In the genomic region with DNA sequence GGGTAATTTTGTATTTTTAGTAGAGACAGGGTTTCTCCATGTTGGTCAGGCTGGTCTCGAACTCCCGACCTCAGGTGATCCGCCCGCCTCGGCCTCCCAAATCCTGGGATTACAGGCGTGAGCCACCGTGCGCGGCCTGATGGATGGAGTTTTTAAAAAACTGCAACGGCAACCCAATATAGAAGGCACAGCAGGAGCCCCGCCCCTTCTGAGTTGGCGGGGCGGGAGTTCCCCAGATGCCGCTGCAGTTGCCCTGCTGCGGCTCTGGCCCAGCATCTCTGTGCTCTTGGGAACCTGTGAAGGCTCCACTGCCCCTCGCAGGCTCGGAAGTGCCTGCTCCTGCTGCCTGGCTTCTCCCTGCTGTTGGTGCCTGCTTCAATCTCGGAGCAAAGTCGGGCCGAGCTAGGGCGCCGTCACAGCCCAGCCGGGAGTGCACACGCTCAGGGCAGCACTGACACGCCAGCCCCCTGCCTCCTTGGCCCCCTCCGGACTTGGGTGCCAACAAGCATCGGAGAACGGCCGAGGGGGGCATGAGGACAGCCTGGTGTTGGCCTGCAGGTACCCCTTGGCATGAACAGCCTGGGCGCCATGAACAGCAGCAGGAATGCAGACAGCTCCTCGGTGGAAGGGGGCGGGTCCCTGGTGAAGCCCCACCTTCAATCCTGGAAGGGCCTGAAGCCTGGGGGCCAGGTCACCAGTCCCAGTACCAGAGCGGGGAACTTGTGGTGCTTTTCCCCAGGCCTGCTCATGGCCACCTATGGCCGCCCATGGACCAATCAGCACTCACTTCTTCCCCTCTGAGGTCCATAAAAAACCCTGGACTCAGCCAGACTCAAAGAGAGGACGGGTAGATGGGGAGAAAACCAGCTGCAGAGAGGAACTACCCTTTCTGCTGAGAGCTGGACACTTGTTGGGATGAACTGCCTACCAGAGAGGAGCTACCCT, we compare ENCODE assay signal across 8 cellular contexts. TPM values are rescaled to one million over a fixed set of nuclear protein-coding genes. Genes with fewer than 3 reads are reported as not detected.
DNase-seq lines count a peak whose midpoint lies in the region; ATAC-seq and TF ChIP-seq lines count a peak whose summit lies in the region.

No MANE protein-coding gene starts in this region.

- H3K9me3 ChIP-seq in CD8-positive, alpha-beta memory T cell (ENCODE audit: low read length), result no peaks in the 10 kb centered on the region
- H3K9me3 ChIP-seq in IMR-90 (ENCODE audit: control insufficient read depth, insufficient read depth, low read length) (no peaks in the 10 kb centered on the region), mucosa of rectum (ENCODE audit: control insufficient read depth in 2 of 2, low read length in 2 of 2) (no peaks in the 10 kb centered on the region)

- H2BK15ac ChIP-seq in IMR-90 (ENCODE audit: low read depth, low read length), result no peak overlapping the region

- intact Hi-C loops in IMR-90 (cut with micrococcal nuclease), result no loop called here

- H4K5ac ChIP-seq in IMR-90 (ENCODE audit: low read depth, low read length), result no peak overlapping the region; the same call in 1 of the 2 replicates

- DNase-seq in CD8-positive, alpha-beta memory T cell, result peak; percentile 9 to 57 (median 19)
- DNase-seq in IMR-90, result peak; percentile 51
- peak; percentile 61 to 72 for DNase-seq in activated CD4-positive, alpha-beta T cell treated with anti-CD3 and anti-CD28 coated beads, Interleukin-2, amount 50 U/mL, for 48 hours
- peak; percentile 75 for DNase-seq in endothelial cell (ENCODE audit: low spot score)
- DNase-seq in stimulated activated naive CD8-positive, alpha-beta T cell treated with anti-CD3 and anti-CD28 coated beads, Interleukin-15, amount 100 ng/mL, for 72 hours, result peak; percentile 47 to 56
- no peak for DNase-seq in NCI-H1092 (lab: John Stamatoyannopoulos, UW)

- no peak for TF ChIP-seq RAD21 in IMR-90 (IDR thresholded peaks at IDR 0.05; ENCODE audit: low read length)

- no peak overlapping the region for H3K27ac ChIP-seq in CD8-positive, alpha-beta memory T cell (ENCODE audit: low read depth, low read length)
- H3K27ac ChIP-seq in IMR-90 (ENCODE audit: insufficient read depth, low read length), result no peak overlapping the region; the same call in 1 of the 2 replicates
- no peak overlapping the region for H3K27ac ChIP-seq in mucosa of rectum (ENCODE audit: low read depth in 2 of 2, low read length in 2 of 2)

- H3K36me3 ChIP-seq in CD8-positive, alpha-beta memory T cell (ENCODE audit: insufficient read depth, low read length), result no peaks in the 10 kb centered on the region
- no peaks in the 10 kb centered on the region for H3K36me3 ChIP-seq in IMR-90 (ENCODE audit: control insufficient read depth, insufficient read depth, low read length)
- H3K36me3 ChIP-seq in mucosa of rectum (ENCODE audit: control insufficient read depth in 2 of 2, insufficient read depth in 2 of 2, low read length in 2 of 2), result no peaks in the 10 kb centered on the region

- TF ChIP-seq CTCF in IMR-90 (conservative IDR thresholded peaks at IDR 0.05; ENCODE audit: low read depth, low read length) (no peak), endothelial cell (IDR thresholded peaks at IDR 0.05; ENCODE audit: unreplicated experiment) (no peak)

- dilution Hi-C loops in IMR-90 (cut with HindIII; ENCODE audit: low sequenced_read_pairs, unreplicated experiment), result no loop called here

- H3K4me1 Mint-ChIP-seq in CD8-positive, alpha-beta memory T cell, result peaks cover 26 to 35% (median 34%) of the 10 kb centered on the region in 3 donors
- peaks cover 19% of the 10 kb centered on the region for H3K4me1 Mint-ChIP-seq in endothelial cell (ENCODE audit: unreplicated experiment)
- peaks cover 80% of the 10 kb centered on the region for H3K4me1 Mint-ChIP-seq in stimulated activated naive CD8-positive, alpha-beta T cell treated with anti-CD3 and anti-CD28 coated beads, Interleukin-15, amount 100 ng/mL, for 72 hours

- H3K4ac ChIP-seq in IMR-90 (ENCODE audit: low read depth, low read length), result no peak overlapping the region

- no peak overlapping the region for H3K18ac ChIP-seq in IMR-90 (ENCODE audit: low read depth, low read length)

- no peaks in the 10 kb centered on the region; the same call in 1 of the 2 replicates for H3K9me1 ChIP-seq in IMR-90 (ENCODE audit: insufficient read depth, low read length)

- H3K27ac Mint-ChIP-seq in CD8-positive, alpha-beta memory T cell, result no peak overlapping the region
- H3K27ac Mint-ChIP-seq in endothelial cell (ENCODE audit: unreplicated experiment), result no peak overlapping the region
- peak overlapping the region in 1 of 2 donors; percentile 34 for H3K27ac Mint-ChIP-seq in stimulated activated naive CD8-positive, alpha-beta T cell treated with anti-CD3 and anti-CD28 coated beads, Interleukin-15, amount 100 ng/mL, for 72 hours

- H3K9me3 Mint-ChIP-seq in CD8-positive, alpha-beta memory T cell, result no peaks in the 10 kb centered on the region
- no peaks in the 10 kb centered on the region for H3K9me3 Mint-ChIP-seq in endothelial cell (ENCODE audit: unreplicated experiment)
- H3K9me3 Mint-ChIP-seq in stimulated activated naive CD8-positive, alpha-beta T cell treated with anti-CD3 and anti-CD28 coated beads, Interleukin-15, amount 100 ng/mL, for 72 hours, result peaks cover 5 to 7% of the 10 kb centered on the region in 2 donors

- in situ Hi-C loops in IMR-90 (cut with MboI; ENCODE audit: low sequenced_read_pairs), result no loop called here

- H3K27me3 Mint-ChIP-seq in CD8-positive, alpha-beta memory T cell, result peaks cover 6% of the 10 kb centered on the region in 2 donors
- H3K27me3 Mint-ChIP-seq in endothelial cell (ENCODE audit: unreplicated experiment), result peaks cover 2% of the 10 kb centered on the region
- no peaks in the 10 kb centered on the region for H3K27me3 Mint-ChIP-seq in stimulated activated naive CD8-positive, alpha-beta T cell treated with anti-CD3 and anti-CD28 coated beads, Interleukin-15, amount 100 ng/mL, for 72 hours

- H2BK120ac ChIP-seq in IMR-90 (ENCODE audit: low read depth, low read length), result no peak overlapping the region

- no peaks in the 10 kb centered on the region for H3K27me3 ChIP-seq in CD8-positive, alpha-beta memory T cell (ENCODE audit: insufficient read depth, low read length, poor library complexity, severe bottlenecking)
- H3K27me3 ChIP-seq in IMR-90 (ENCODE audit: control insufficient read depth, insufficient read depth, low read length) (no peaks in the 10 kb centered on the region), mucosa of rectum (ENCODE audit: control insufficient read depth in 2 of 2, insufficient read depth in 2 of 2, low read length in 2 of 2) (no peaks in the 10 kb centered on the region)

- H4K91ac ChIP-seq in IMR-90 (ENCODE audit: insufficient read depth, low read depth, low read length), result no peak overlapping the region

- ATAC-seq in IMR-90 (ENCODE audit: low read depth) (peak; percentile 30; the same call in 1 of the 2 replicates), HG03159 (IDR thresholded peaks at IDR 0.05; ENCODE audit: unreplicated experiment) (no peak)
- ATAC-seq in stimulated activated naive CD8-positive, alpha-beta T cell treated with anti-CD3 and anti-CD28 coated beads, Interleukin-15, amount 100 ng/mL, for 72 hours, result peak; percentile 51

- H2AK5ac ChIP-seq in IMR-90 (ENCODE audit: low read depth, low read length), result no peak overlapping the region

- H3K4me2 ChIP-seq in IMR-90 (ENCODE audit: low read depth, low read length), result peak overlapping the region; percentile 30; the same call in 1 of the 2 replicates

- no peak overlapping the region for H3K23ac ChIP-seq in IMR-90 (ENCODE audit: low read depth, low read length)

- H3K36me3 Mint-ChIP-seq in CD8-positive, alpha-beta memory T cell, result no peaks in the 10 kb centered on the region
- H3K36me3 Mint-ChIP-seq in endothelial cell (ENCODE audit: low read depth, unreplicated experiment), result no peaks in the 10 kb centered on the region

- peak overlapping the region in 4 of 7 donors; percentile 8 to 73 (median 46) for H3K4me3 Mint-ChIP-seq in CD8-positive, alpha-beta memory T cell
- peak overlapping the region; percentile 76 for H3K4me3 Mint-ChIP-seq in endothelial cell (ENCODE audit: unreplicated experiment)
- peak overlapping the region; percentile 61 to 79 for H3K4me3 Mint-ChIP-seq in stimulated activated naive CD8-positive, alpha-beta T cell treated with anti-CD3 and anti-CD28 coated beads, Interleukin-15, amount 100 ng/mL, for 72 hours

- no peak overlapping the region for H3K9ac ChIP-seq in IMR-90 (ENCODE audit: low read depth, low read length)
- peak overlapping the region in 1 of 2 donors; percentile 32 for H3K9ac ChIP-seq in mucosa of rectum (ENCODE audit: low read depth in 1 of 2, low read length in 2 of 2)

- H2BK20ac ChIP-seq in IMR-90 (ENCODE audit: low read depth, low read length), result no peak overlapping the region

- H2AFZ ChIP-seq in IMR-90 (replicated peaks; ENCODE audit: low read length, poor library complexity), result peak overlapping the region; percentile 93

- CTCF ChIA-PET in CD8-positive, alpha-beta memory T cell (lab: Charles Lee), result no interaction called here
- CTCF ChIA-PET in IMR-90 (lab: Yijun Ruan, JAX), result no interaction called here

- POLR2A ChIA-PET in CD8-positive, alpha-beta memory T cell (lab: Charles Lee), result no interaction called here
- POLR2A ChIA-PET in IMR-90 (lab: Charles Lee; ENCODE audit: unreplicated experiment), result no interaction called here

- H3K14ac ChIP-seq in IMR-90 (replicated peaks; ENCODE audit: low read depth, low read length), result no peak overlapping the region

- H4K8ac ChIP-seq in IMR-90 (ENCODE audit: low read depth in 2 of 2, low read length in 2 of 2), result no peak overlapping the region

- peak overlapping the region; percentile 50 for H2AK9ac ChIP-seq in IMR-90 (replicated peaks; ENCODE audit: low read depth, low read length, poor library complexity)

- no peaks in the 10 kb centered on the region for H3K79me1 ChIP-seq in IMR-90 (ENCODE audit: low read depth in 1 of 2, low read length in 2 of 2)

- H2BK5ac ChIP-seq in IMR-90 (ENCODE audit: low read depth, low read length, poor library complexity, severe bottlenecking), result no peak overlapping the region

- H3K56ac ChIP-seq in IMR-90 (ENCODE audit: extremely low read depth, insufficient read depth, low read length), result no peak overlapping the region

- peak overlapping the region; percentile 43 for H3K4me3 ChIP-seq in CD8-positive, alpha-beta memory T cell (ENCODE audit: low read length)
- H3K4me3 ChIP-seq in IMR-90 (ENCODE audit: insufficient read depth, low read depth, low read length) (no peak overlapping the region), mucosa of rectum (ENCODE audit: low read length in 2 of 2) (peak overlapping the region; percentile 17 to 60)

- no peak for TF ChIP-seq POLR2A in IMR-90 (IDR thresholded peaks at IDR 0.05; ENCODE audit: low read depth, low read length)

- WGBS in IMR-90 (ENCODE audit: extremely low coverage in 2 of 2, insufficient read length in 1 of 2), 2 experiments, result 18% methylated on average over 24 of the region's 35 CpGs; no CpG with 5 or more reads in 1 of the 2 experiments

- no TSS peak for BruUV-seq in IMR-90 (replicated peaks; lab: Mats Ljungman, UMichigan)

- peaks cover 25% of the 10 kb centered on the region for H3K4me1 ChIP-seq in CD8-positive, alpha-beta memory T cell (ENCODE audit: insufficient read depth, low read length)
- peaks cover 9% of the 10 kb centered on the region for H3K4me1 ChIP-seq in IMR-90 (ENCODE audit: control insufficient read depth, insufficient read depth, low read length)
- H3K4me1 ChIP-seq in mucosa of rectum (ENCODE audit: control insufficient read depth in 2 of 2, insufficient read depth in 2 of 2, low read length in 2 of 2), result peaks cover 8 to 12% of the 10 kb centered on the region in 2 donors

- H4K20me1 ChIP-seq in IMR-90 (ENCODE audit: insufficient read depth, low read length), result no peaks in the 10 kb centered on the region

RNA-seq across cellular contexts. Expression of gene NT5M, which starts 2.3 kb away (rescaled TPM):
- 1 to 10 TPM; 5.4 to 6.6 TPM for total RNA-seq in CD8-positive, alpha-beta memory T cell
- 3.0 TPM for polyA plus RNA-seq in CD8-positive, alpha-beta memory T cell
- 0.18 and 0.28 TPM in 2 replicates for total RNA-seq in IMR-90 (2012; rRNA removed)
- 0.32 and 0.55 TPM in 2 replicates for polyA plus RNA-seq in IMR-90 (2012; rRNA removed)
- 0.11 and 0.51 TPM in 2 replicates for polyA plus RNA-seq in IMR-90 (2012; cell fraction: cytosol; rRNA removed)
- polyA plus RNA-seq in IMR-90 (2012; cell fraction: nucleus; rRNA removed; ENCODE audit: low replicate concordance), result 0.45 and 1.1 TPM in 2 replicates
- 5.8 TPM for total RNA-seq in endothelial cell (ENCODE audit: unreplicated experiment)

RNA-seq across cellular contexts. Expression of gene COPS3, which starts 19.9 kb away (rescaled TPM):
- 100 to 1,000 TPM; 132 to 137 TPM for total RNA-seq in CD8-positive, alpha-beta memory T cell
- polyA plus RNA-seq in CD8-positive, alpha-beta memory T cell, result 86.3 TPM
- 130 and 144 TPM in 2 replicates for total RNA-seq in IMR-90 (2012; rRNA removed)
- polyA plus RNA-seq in IMR-90 (2012; rRNA removed), result 59.8 and 71.4 TPM in 2 replicates
- polyA plus RNA-seq in IMR-90 (2012; cell fraction: cytosol; rRNA removed), result 26.7 and 30.2 TPM in 2 replicates
- polyA plus RNA-seq in IMR-90 (2012; cell fraction: nucleus; rRNA removed; ENCODE audit: low replicate concordance), result 19.0 and 48.2 TPM in 2 replicates
- total RNA-seq in endothelial cell (ENCODE audit: unreplicated experiment), result 52.7 TPM
